ENCODE assay signal across 9 cellular contexts in genomic region chr20:43938932-43939761, GRCh38. TPM values are rescaled to one million over a fixed set of nuclear protein-coding genes. Genes with fewer than 3 reads are reported as not detected.
DNase-seq lines count a peak whose midpoint lies in the region; TF ChIP-seq lines count a peak whose summit lies in the region.
"Had no signal": no experiment of that assay in that cellular context is flagged by ENCODE, and none has a peak within 500 bp of the region (broad histone marks: within the 10 kb centered on the region; RNA-seq: fewer than 3 reads in every experiment).

No MANE protein-coding gene starts in this region.

- H3K9me3 ChIP-seq in OCI-LY1 (ENCODE audit: low read length) (no peaks in the 10 kb centered on the region), osteoblast (ENCODE audit: low read depth, low read length) (no peaks in the 10 kb centered on the region)

- H3K4me3 ChIP-seq in OCI-LY1 (ENCODE audit: low read depth, low read length, poor library complexity, severe bottlenecking) (no peak overlapping the region), epithelial cell of esophagus (ENCODE audit: low read length) (no peak overlapping the region), osteoblast (ENCODE audit: insufficient read depth, low read length) (no peak overlapping the region)

- H3K4me1 ChIP-seq in OCI-LY1 (ENCODE audit: insufficient read depth, low read length, severe bottlenecking) (peaks cover 49% of the 10 kb centered on the region), osteoblast (ENCODE audit: insufficient read depth, low read length) (peaks cover 51% of the 10 kb centered on the region)

- H4K20me1 ChIP-seq in OCI-LY1 (ENCODE audit: insufficient read depth, low read length) (no peaks in the 10 kb centered on the region), osteoblast (ENCODE audit: insufficient read depth, low read length) (peaks cover 3% of the 10 kb centered on the region)

- peaks cover 8% of the 10 kb centered on the region for H3K27me3 Mint-ChIP-seq in activated naive CD4-positive, alpha-beta T cell treated with anti-CD3 and anti-CD28 coated beads for 36 hours (ENCODE audit: low read depth)
- H3K27me3 Mint-ChIP-seq: brain had no signal

- H3K79me2 ChIP-seq in OCI-LY1 (ENCODE audit: insufficient read depth, low read length) (no peaks in the 10 kb centered on the region), osteoblast (ENCODE audit: insufficient read depth, low read length) (no peaks in the 10 kb centered on the region)

- TF ChIP-seq CTCF in OCI-LY1 (IDR thresholded peaks at IDR 0.05; ENCODE audit: low read length): no peak
- no peak for TF ChIP-seq CTCF in epithelial cell of esophagus (IDR thresholded peaks at IDR 0.05; ENCODE audit: insufficient read depth, low read depth, low read length, missing control alignments)
- TF ChIP-seq CTCF in osteoblast (IDR thresholded peaks at IDR 0.05; ENCODE audit: extremely low read depth, low read depth, low read length): no peak

- intact Hi-C loops in activated naive CD4-positive, alpha-beta T cell treated with anti-CD3 and anti-CD28 coated beads for 36 hours (cut with micrococcal nuclease): no loop called here

- no peaks in the 10 kb centered on the region for H3K36me3 ChIP-seq in OCI-LY1 (ENCODE audit: insufficient read depth, low read length)
- no peaks in the 10 kb centered on the region for H3K36me3 ChIP-seq in osteoblast (ENCODE audit: insufficient read depth, low read length)

- CTCF ChIA-PET in activated naive CD4-positive, alpha-beta T cell treated with anti-CD3 and anti-CD28 coated beads for 36 hours (lab: Charles Lee): interaction anchor here (0.9 to 1.1 kb wide), 2 partner anchors 11 to 13 kb away, joined by 3 read pairs; no protein-coding TSS in a partner anchor

- no peaks in the 10 kb centered on the region for H3K9me3 Mint-ChIP-seq in activated naive CD4-positive, alpha-beta T cell treated with anti-CD3 and anti-CD28 coated beads for 36 hours
- H3K9me3 Mint-ChIP-seq: brain had no signal

- no peaks in the 10 kb centered on the region for H3F3A ChIP-seq in OCI-LY1 (ENCODE audit: insufficient read depth, low read length)

- H2AFZ ChIP-seq in OCI-LY1 (ENCODE audit: low read length) (no peak overlapping the region), osteoblast (ENCODE audit: low read length) (no peak overlapping the region)

- DNase-seq in EL: peak; percentile 99
- peak; percentile 95 for DNase-seq in epithelial cell of esophagus (ENCODE audit: low read depth)
- DNase-seq in osteoblast (ENCODE audit: insufficient read length, low spot score, missing footprints): peak; percentile 93
- DNase-seq in activated gamma-delta T cell (lab: John Stamatoyannopoulos, UW): no peak
- no peak for DNase-seq in NCI-H2107 treated with DMSO at 0.1 percent for 48 hours (lab: John Stamatoyannopoulos, UW; ENCODE audit: unreplicated experiment)
- no peak for DNase-seq in activated naive CD4-positive, alpha-beta T cell treated with anti-CD3 and anti-CD28 coated beads for 36 hours
- no peak for DNase-seq in NCI-H69 (lab: John Stamatoyannopoulos, UW)

- no peaks in the 10 kb centered on the region for H3K36me3 Mint-ChIP-seq in activated naive CD4-positive, alpha-beta T cell treated with anti-CD3 and anti-CD28 coated beads for 36 hours (ENCODE audit: low read depth)
- H3K36me3 Mint-ChIP-seq: brain had no signal

- no peak overlapping the region; the same call in 1 of the 2 replicates for H3K9ac ChIP-seq in OCI-LY1 (ENCODE audit: low read length)

- H3K4me1 Mint-ChIP-seq in activated naive CD4-positive, alpha-beta T cell treated with anti-CD3 and anti-CD28 coated beads for 36 hours (ENCODE audit: low read depth): peaks cover 32% of the 10 kb centered on the region

- peak overlapping the region; percentile 11; the same call in 1 of the 2 replicates for H3K4me2 ChIP-seq in OCI-LY1 (ENCODE audit: low read length)
- H3K4me2 ChIP-seq in osteoblast (ENCODE audit: insufficient read depth, low read length): peak overlapping the region; percentile 46

- H3K27me3 ChIP-seq in OCI-LY1 (ENCODE audit: insufficient read depth, low read length) (peaks cover 6% of the 10 kb centered on the region; the same call in 1 of the 2 replicates), osteoblast (ENCODE audit: insufficient read depth, low read length) (no peaks in the 10 kb centered on the region)

- H3K27ac ChIP-seq in OCI-LY1 (ENCODE audit: low read depth, low read length, poor library complexity, severe bottlenecking) (peak overlapping the region; percentile 73), osteoblast (ENCODE audit: low read depth, low read length) (peak overlapping the region; percentile 72)

- no peak overlapping the region for H3K4me3 Mint-ChIP-seq in activated naive CD4-positive, alpha-beta T cell treated with anti-CD3 and anti-CD28 coated beads for 36 hours

- no peaks in the 10 kb centered on the region for H3K9me2 ChIP-seq in OCI-LY1 (ENCODE audit: low read depth, low read length)

- H3K27ac Mint-ChIP-seq in activated naive CD4-positive, alpha-beta T cell treated with anti-CD3 and anti-CD28 coated beads for 36 hours: no peak overlapping the region

RNA-seq across cellular contexts. Expression of gene TOX2, which starts 24.5 kb away (rescaled TPM):
- total RNA-seq in osteoblast: 0.88 and 1.1 TPM in 2 replicates
- total RNA-seq in activated naive CD4-positive, alpha-beta T cell treated with anti-CD3 and anti-CD28 coated beads for 36 hours: 1 to 10 TPM; 1.2 to 1.6 TPM

Comparison
In these comparisons a context has a peak if more than half of its experiments do, and no peak if none do; other contexts are left out.
1. DNase-seq: peak in EL (single experiment), epithelial cell of esophagus (single experiment) and osteoblast (single experiment); none in activated gamma-delta T cell (single experiment), NCI-H2107 treated with DMSO at 0.1 percent for 48 hours (single experiment), activated naive CD4-positive, alpha-beta T cell treated with anti-CD3 and anti-CD28 coated beads for 36 hours (single experiment) and NCI-H69 (single experiment).